8 cellular contexts compared by ENCODE assay signal in the genomic region with DNA sequence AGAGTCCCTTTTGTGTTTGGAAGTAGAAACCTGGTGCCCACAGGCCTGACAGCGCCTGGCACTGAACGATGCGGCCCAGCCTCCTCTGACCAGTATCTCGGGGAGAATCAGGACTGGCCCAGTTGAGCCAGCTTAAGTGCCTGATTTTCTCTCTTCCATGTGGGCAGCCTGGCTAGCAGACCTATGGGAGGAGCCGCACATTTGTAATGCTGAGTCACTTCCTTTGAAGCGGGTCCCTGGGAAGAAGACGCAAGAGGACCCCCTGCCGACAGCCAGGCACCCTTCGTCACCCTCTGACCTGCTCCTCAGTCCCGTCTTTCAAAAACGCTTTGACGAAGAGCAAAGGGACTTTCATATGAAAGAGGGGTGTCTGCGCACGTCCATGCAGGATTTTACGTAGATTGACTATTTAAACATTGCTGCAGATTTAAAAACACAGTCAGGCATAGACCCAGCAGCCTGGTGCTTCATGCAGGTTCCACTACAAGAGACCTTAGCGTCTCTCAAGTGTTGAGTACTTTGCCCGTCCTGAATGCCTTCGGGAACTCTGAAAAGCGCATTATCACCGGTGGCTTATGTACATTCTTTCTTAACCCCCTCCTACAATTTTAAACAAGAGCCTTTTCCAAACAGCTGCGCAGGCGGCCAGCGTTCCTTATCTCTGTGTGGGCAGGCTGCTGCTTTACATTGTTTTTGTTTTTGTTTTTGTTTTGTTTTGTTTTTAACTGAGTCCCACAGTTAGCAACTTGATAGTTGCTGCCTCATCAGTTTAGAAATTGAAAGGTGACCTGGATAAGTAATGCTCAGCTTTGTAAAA. TPM values are rescaled to one million over a fixed set of nuclear protein-coding genes. Genes with fewer than 3 reads are reported as not detected.
DNase-seq lines count a peak whose midpoint lies in the region; ATAC-seq and TF ChIP-seq lines count a peak whose summit lies in the region.

No MANE protein-coding gene starts in this region.

- no peaks in the 10 kb centered on the region for H3K9me3 ChIP-seq in lung (ENCODE audit: control insufficient read depth in 2 of 2, insufficient read depth in 1 of 2, low read length in 1 of 2)
- H3K9me3 ChIP-seq in tibial artery = no peaks in the 10 kb centered on the region

- intact Hi-C loops in tibial artery (cut with DNase I; ENCODE audit: low total_unique reads) = no loop called here

- TF ChIP-seq CTCF in lung (IDR thresholded peaks at IDR 0.05; ENCODE audit: control extremely low read depth, extremely low read depth) = no peak
- TF ChIP-seq CTCF in tibial artery (IDR thresholded peaks at IDR 0.05) = no peak

- H3K4me3 ChIP-seq in lung (no peak overlapping the region), tibial artery (peak overlapping the region; percentile 37 to 42)

- peak; percentile 32 to 33 for DNase-seq in stimulated activated CD4-positive, alpha-beta T cell treated with anti-CD3 and anti-CD28 coated beads, Interleukin-2, amount 100 ng/mL, for 24 hours
- DNase-seq in stimulated activated CD4-positive, alpha-beta T cell treated with anti-CD3 and anti-CD28 coated beads, Interleukin-12 subunit alpha, Interleukin-12 subunit beta, amount 100 ng/mL, for 4 hours = no peak
- DNase-seq in dedifferentiated amniotic fluid mesenchymal stem cell (ENCODE audit: extremely low spot score) (peak; percentile 38), lung (ENCODE audit: low spot score) (peak; percentile 58), tibial artery (peak in 1 of 2 donors; percentile 83), activated gamma-delta T cell treated with Interleukin-2 at 50 U/mL for 16 hours (no peak)

- peak overlapping the region; percentile 71 to 91 for H3K27ac ChIP-seq in lung (ENCODE audit: low read depth in 1 of 2, low read length in 1 of 2)
- peak overlapping the region; percentile 58 to 70 for H3K27ac ChIP-seq in tibial artery

- peak; percentile 80 for ATAC-seq in SK-N-SH treated with all-trans-retinoic acid at 6 μM for 48 hours
- peak; percentile 70 for ATAC-seq in lung (ENCODE audit: insufficient read depth, low FRiP score)
- ATAC-seq in GM19397 (IDR thresholded peaks at IDR 0.05; ENCODE audit: unreplicated experiment) = no peak

- WGBS in lung, 2 donors = 18 to 21% methylated on average over 23 of the region's 23 CpGs

- H3K27me3 ChIP-seq in lung (ENCODE audit: control insufficient read depth, insufficient read depth) (no peaks in the 10 kb centered on the region), tibial artery (no peaks in the 10 kb centered on the region)

- H3K4me1 ChIP-seq in lung (ENCODE audit: control insufficient read depth in 2 of 2, insufficient read depth in 2 of 2, low read length in 2 of 2) = peaks cover 7 to 14% of the 10 kb centered on the region in 2 donors
- H3K4me1 ChIP-seq in tibial artery = peaks cover 0 to 54% (median 29%) of the 10 kb centered on the region in 4 donors

- H3K36me3 ChIP-seq in lung (ENCODE audit: control insufficient read depth in 2 of 2, insufficient read depth in 2 of 2, low read length in 2 of 2) (peaks cover 5 to 9% of the 10 kb centered on the region in 2 donors), tibial artery (peaks cover 24 to 30% (median 26%) of the 10 kb centered on the region in 3 donors)

TF ChIP-seq in SK-N-SH treated with all-trans-retinoic acid at 6 μM for 48 hours, 23 proteins besides CTCF, POLR2A, EP300 and RAD21:
- TF ChIP-seq, protein P1, sequence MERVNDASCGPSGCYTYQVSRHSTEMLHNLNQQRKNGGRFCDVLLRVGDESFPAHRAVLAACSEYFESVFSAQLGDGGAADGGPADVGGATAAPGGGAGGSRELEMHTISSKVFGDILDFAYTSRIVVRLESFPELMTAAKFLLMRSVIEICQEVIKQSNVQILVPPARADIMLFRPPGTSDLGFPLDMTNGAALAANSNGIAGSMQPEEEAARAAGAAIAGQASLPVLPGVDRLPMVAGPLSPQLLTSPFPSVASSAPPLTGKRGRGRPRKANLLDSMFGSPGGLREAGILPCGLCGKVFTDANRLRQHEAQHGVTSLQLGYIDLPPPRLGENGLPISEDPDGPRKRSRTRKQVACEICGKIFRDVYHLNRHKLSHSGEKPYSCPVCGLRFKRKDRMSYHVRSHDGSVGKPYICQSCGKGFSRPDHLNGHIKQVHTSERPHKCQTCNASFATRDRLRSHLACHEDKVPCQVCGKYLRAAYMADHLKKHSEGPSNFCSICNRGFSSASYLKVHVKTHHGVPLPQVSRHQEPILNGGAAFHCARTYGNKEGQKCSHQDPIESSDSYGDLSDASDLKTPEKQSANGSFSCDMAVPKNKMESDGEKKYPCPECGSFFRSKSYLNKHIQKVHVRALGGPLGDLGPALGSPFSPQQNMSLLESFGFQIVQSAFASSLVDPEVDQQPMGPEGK (CRISPR knock-in tag; IDR thresholded peaks at IDR 0.05; ENCODE audit: borderline replicate concordance) = no peak
- TF ChIP-seq SNAI2 (CRISPR knock-in tag; IDR thresholded peaks at IDR 0.05) = 0 out of 2 replicates have a peak, but pooled peaks have one; percentile 36
- TF ChIP-seq BACH2 (CRISPR knock-in tag; IDR thresholded peaks at IDR 0.05; ENCODE audit: borderline replicate concordance) = peak; percentile 7; the same call in 1 of the 2 replicates
- TF ChIP-seq ISL1 (CRISPR knock-in tag; IDR thresholded peaks at IDR 0.05) = peak; percentile 55
- no peak for TF ChIP-seq RARB (CRISPR knock-in tag; IDR thresholded peaks at IDR 0.05)
- no peak; the same call in 1 of the 2 replicates for TF ChIP-seq TCF4 (CRISPR knock-in tag; IDR thresholded peaks at IDR 0.05; ENCODE audit: borderline replicate concordance)
- TF ChIP-seq, protein P2, sequence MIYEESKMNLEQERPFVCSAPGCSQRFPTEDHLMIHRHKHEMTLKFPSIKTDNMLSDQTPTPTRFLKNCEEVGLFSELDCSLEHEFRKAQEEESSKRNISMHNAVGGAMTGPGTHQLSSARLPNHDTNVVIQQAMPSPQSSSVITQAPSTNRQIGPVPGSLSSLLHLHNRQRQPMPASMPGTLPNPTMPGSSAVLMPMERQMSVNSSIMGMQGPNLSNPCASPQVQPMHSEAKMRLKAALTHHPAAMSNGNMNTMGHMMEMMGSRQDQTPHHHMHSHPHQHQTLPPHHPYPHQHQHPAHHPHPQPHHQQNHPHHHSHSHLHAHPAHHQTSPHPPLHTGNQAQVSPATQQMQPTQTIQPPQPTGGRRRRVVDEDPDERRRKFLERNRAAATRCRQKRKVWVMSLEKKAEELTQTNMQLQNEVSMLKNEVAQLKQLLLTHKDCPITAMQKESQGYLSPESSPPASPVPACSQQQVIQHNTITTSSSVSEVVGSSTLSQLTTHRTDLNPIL (CRISPR knock-in tag; IDR thresholded peaks at IDR 0.05; ENCODE audit: low read depth) = no peak
- no peak for TF ChIP-seq ARNTL (CRISPR knock-in tag; IDR thresholded peaks at IDR 0.05; ENCODE audit: borderline replicate concordance, low read depth)
- TF ChIP-seq ZFP3 (CRISPR knock-in tag; IDR thresholded peaks at IDR 0.05) = peak; percentile 66; the same call in 1 of the 2 replicates
TF ChIP-seq in SK-N-SH treated with all-trans-retinoic acid at 6 μM for 48 hours: peak in this region for 4.

RNA-seq across cellular contexts. Expression of a gene that starts 36.5 kb away (rescaled TPM):
- total RNA-seq in lung = 10 to 100 TPM; 21.2 to 58.5 TPM
- polyA plus RNA-seq in lung = 10 to 100 TPM; 60.2 to 62.4 TPM

RNA-seq across cellular contexts. Expression of a gene that starts 56.8 kb away (rescaled TPM):
- 10 to 100 TPM; 19.3 to 36.2 TPM for total RNA-seq in lung
- 1 to 10 TPM; 6.4 to 9.3 TPM for polyA plus RNA-seq in lung

Comparison
In these comparisons a context has a peak if more than half of its experiments do, and no peak if none do; other contexts are left out.
1. DNase-seq: peak in stimulated activated CD4-positive, alpha-beta T cell treated with anti-CD3 and anti-CD28 coated beads, Interleukin-2, amount 100 ng/mL, for 24 hours (2 of 2), dedifferentiated amniotic fluid mesenchymal stem cell (single experiment) and lung (single experiment); none in stimulated activated CD4-positive, alpha-beta T cell treated with anti-CD3 and anti-CD28 coated beads, Interleukin-12 subunit alpha, Interleukin-12 subunit beta, amount 100 ng/mL, for 4 hours (single experiment) and activated gamma-delta T cell treated with Interleukin-2 at 50 U/mL for 16 hours (single experiment).